In genomic region chr12:132503611-132504204, GRCh38 we compare ENCODE assay signal across 18 cellular contexts. TPM values are rescaled to one million over a fixed set of nuclear protein-coding genes. Genes with fewer than 3 reads are reported as not detected.
DNase-seq lines count a peak whose midpoint lies in the region; ATAC-seq and TF ChIP-seq lines count a peak whose summit lies in the region.
"Had no signal": no experiment of that assay in that cellular context is flagged by ENCODE, and none has a peak within 500 bp of the region (broad histone marks: within the 10 kb centered on the region; RNA-seq: fewer than 3 reads in every experiment).

No MANE protein-coding gene starts in this region.

- CTCF ChIA-PET in activated CD4-positive, alpha-beta T cell treated with anti-CD3 and anti-CD28 coated beads, Interleukin-2, amount 10 ng/mL, durations not matched to agents 7 days and 5 days (lab: Charles Lee): interaction anchor here (0.7 to 1.2 kb wide), 3 partner anchors 11 to 88 kb away, joined by 3 read pairs; no protein-coding TSS in a partner anchor
- CTCF ChIA-PET in activated CD4-positive, alpha-beta memory T cell treated with anti-CD3 and anti-CD28 coated beads for 36 hours (lab: Charles Lee): no interaction called here

- H3K27me3 Mint-ChIP-seq in activated CD4-positive, alpha-beta T cell treated with anti-CD3 and anti-CD28 coated beads, Interleukin-2, amount 10 ng/mL, durations not matched to agents 7 days and 5 days: no peaks in the 10 kb centered on the region
- H3K27me3 Mint-ChIP-seq in IgD-negative memory B cell: no peaks in the 10 kb centered on the region
- H3K27me3 Mint-ChIP-seq in activated CD4-positive, alpha-beta memory T cell treated with anti-CD3 and anti-CD28 coated beads for 36 hours: no peaks in the 10 kb centered on the region
- H3K27me3 Mint-ChIP-seq: activated B cell treated with CpG ODN at 0.5 μM for 24 hours, type B pancreatic cell had no signal

- no peaks in the 10 kb centered on the region for H3K9me3 Mint-ChIP-seq in activated CD4-positive, alpha-beta T cell treated with anti-CD3 and anti-CD28 coated beads, Interleukin-2, amount 10 ng/mL, durations not matched to agents 7 days and 5 days
- no peaks in the 10 kb centered on the region for H3K9me3 Mint-ChIP-seq in IgD-negative memory B cell
- H3K9me3 Mint-ChIP-seq in activated CD4-positive, alpha-beta memory T cell treated with anti-CD3 and anti-CD28 coated beads for 36 hours: no peaks in the 10 kb centered on the region
- H3K9me3 Mint-ChIP-seq: activated B cell treated with CpG ODN at 0.5 μM for 24 hours, type B pancreatic cell had no signal

- in situ Hi-C loops in gastrocnemius medialis (cut with MboI; ENCODE audit: low sequenced_read_pairs in 4 of 4): no loop called here

- H3K4me1 ChIP-seq in gastrocnemius medialis: peaks cover 83 to 85% of the 10 kb centered on the region in 2 donors

- peak overlapping the region; percentile 4 for H3K27ac Mint-ChIP-seq in activated CD4-positive, alpha-beta T cell treated with anti-CD3 and anti-CD28 coated beads, Interleukin-2, amount 10 ng/mL, durations not matched to agents 7 days and 5 days
- H3K27ac Mint-ChIP-seq in IgD-negative memory B cell: peak overlapping the region in 2 of 3 donors; percentile 13 to 42
- H3K27ac Mint-ChIP-seq in activated CD4-positive, alpha-beta memory T cell treated with anti-CD3 and anti-CD28 coated beads for 36 hours: no peak overlapping the region
- H3K27ac Mint-ChIP-seq: activated B cell treated with CpG ODN at 0.5 μM for 24 hours, type B pancreatic cell had no signal

- no peak for DNase-seq in activated CD4-positive, alpha-beta T cell treated with anti-CD3 and anti-CD28 coated beads, Interleukin-2, amount 10 ng/mL, durations not matched to agents 7 days and 5 days
- DNase-seq in activated CD4-positive, alpha-beta T cell treated with anti-CD3 and anti-CD28 coated beads, Interleukin-2, amount 50 U/mL, for 4 hours: no peak
- DNase-seq in cerebellum (ENCODE audit: low spot score): peak; percentile 67
- DNase-seq in gastrocnemius medialis: peak; percentile 37 to 44
- DNase-seq in activated CD4-positive, alpha-beta memory T cell treated with anti-CD3 and anti-CD28 coated beads for 36 hours: no peak
- DNase-seq in kidney glomerular epithelial cell (lab: John Stamatoyannopoulos, UW): no peak
- DNase-seq: activated B cell treated with CpG ODN at 0.5 μM for 24 hours; activated effector memory CD4-positive, alpha-beta T cell treated with anti-CD3 and anti-CD28 coated beads, Interleukin-2, amount 50 U/mL, for 16 hours; effector CD4-positive, alpha-beta T cell; GDM1; GM23248; NCI-H1417 treated with DMSO at 0.1 percent for 48 hours; NCI-H345 had no signal

- H3K4me3 Mint-ChIP-seq in activated CD4-positive, alpha-beta T cell treated with anti-CD3 and anti-CD28 coated beads, Interleukin-2, amount 10 ng/mL, durations not matched to agents 7 days and 5 days: no peak overlapping the region
- H3K4me3 Mint-ChIP-seq in IgD-negative memory B cell: peak overlapping the region in 1 of 4 donors; percentile 74
- H3K4me3 Mint-ChIP-seq in activated CD4-positive, alpha-beta memory T cell treated with anti-CD3 and anti-CD28 coated beads for 36 hours: no peak overlapping the region
- H3K4me3 Mint-ChIP-seq: activated B cell treated with CpG ODN at 0.5 μM for 24 hours, type B pancreatic cell had no signal

- no peak overlapping the region for H3K4me3 ChIP-seq in gastrocnemius medialis
- H3K4me3 ChIP-seq: GM23248, pancreas, smooth muscle cell had no signal

- no peaks in the 10 kb centered on the region for H3K36me3 Mint-ChIP-seq in activated CD4-positive, alpha-beta T cell treated with anti-CD3 and anti-CD28 coated beads, Interleukin-2, amount 10 ng/mL, durations not matched to agents 7 days and 5 days (ENCODE audit: low read depth)
- H3K36me3 Mint-ChIP-seq in IgD-negative memory B cell: no peaks in the 10 kb centered on the region
- no peaks in the 10 kb centered on the region for H3K36me3 Mint-ChIP-seq in activated CD4-positive, alpha-beta memory T cell treated with anti-CD3 and anti-CD28 coated beads for 36 hours
- H3K36me3 Mint-ChIP-seq: type B pancreatic cell had no signal

- peaks cover 34% of the 10 kb centered on the region for H3K4me1 Mint-ChIP-seq in activated CD4-positive, alpha-beta T cell treated with anti-CD3 and anti-CD28 coated beads, Interleukin-2, amount 10 ng/mL, durations not matched to agents 7 days and 5 days
- peaks cover 12 to 30% (median 28%) of the 10 kb centered on the region in 3 donors for H3K4me1 Mint-ChIP-seq in IgD-negative memory B cell
- H3K4me1 Mint-ChIP-seq in activated CD4-positive, alpha-beta memory T cell treated with anti-CD3 and anti-CD28 coated beads for 36 hours (ENCODE audit: low read depth): peaks cover 54% of the 10 kb centered on the region

- intact Hi-C loops in gastrocnemius medialis (cut with DNase I; ENCODE audit: low total_unique reads): no loop called here
- intact Hi-C loops in activated CD4-positive, alpha-beta memory T cell treated with anti-CD3 and anti-CD28 coated beads for 36 hours (cut with micrococcal nuclease): no loop called here

- H3K9me3 ChIP-seq in gastrocnemius medialis: no peaks in the 10 kb centered on the region
- H3K9me3 ChIP-seq: pancreas had no signal

- TF ChIP-seq POLR2A in gastrocnemius medialis (IDR thresholded peaks at IDR 0.05): no peak

- H3K36me3 ChIP-seq in gastrocnemius medialis: peaks cover 0 to 7% of the 10 kb centered on the region in 2 donors

- no peak for TF ChIP-seq CTCF in gastrocnemius medialis (IDR thresholded peaks at IDR 0.05 in 4 of 5, conservative IDR thresholded peaks at IDR 0.05 in 1 of 5)

- POLR2A ChIA-PET in activated CD4-positive, alpha-beta T cell treated with anti-CD3 and anti-CD28 coated beads, Interleukin-2, amount 10 ng/mL, durations not matched to agents 7 days and 5 days (lab: Charles Lee): no interaction called here
- POLR2A ChIA-PET in activated CD4-positive, alpha-beta memory T cell treated with anti-CD3 and anti-CD28 coated beads for 36 hours (lab: Charles Lee): no interaction called here

- H3K27ac ChIP-seq in gastrocnemius medialis: peak overlapping the region in 3 of 4 donors; percentile 42 to 87 (median 52)
- H3K27ac ChIP-seq: GM23248 had no signal

- H3K27me3 ChIP-seq in gastrocnemius medialis: no peaks in the 10 kb centered on the region
- H3K27me3 ChIP-seq: pancreas had no signal

- ATAC-seq in gastrocnemius medialis (peak; percentile 25 to 65), GM19397 (IDR thresholded peaks at IDR 0.05; ENCODE audit: unreplicated experiment) (no peak)

RNA-seq across cellular contexts. Expression of gene FBRSL1, which starts 13.8 kb away (rescaled TPM):
- total RNA-seq in activated CD4-positive, alpha-beta T cell treated with anti-CD3 and anti-CD28 coated beads, Interleukin-2, amount 10 ng/mL, durations not matched to agents 7 days and 5 days: 10 to 100 TPM; 49.8 to 51.1 TPM
- polyA plus RNA-seq in IgD-negative memory B cell: 6.8 TPM
- 10.5 TPM for total RNA-seq in cerebellum
- 10 to 100 TPM in 3 of 4 donors, 1 to 10 TPM in 1; 8.4 to 29.4 (median 22.8) TPM for total RNA-seq in gastrocnemius medialis
- 10 to 100 TPM; 38.8 to 41.7 TPM for total RNA-seq in activated CD4-positive, alpha-beta memory T cell treated with anti-CD3 and anti-CD28 coated beads for 36 hours

Comparison
In these comparisons a context has a peak if more than half of its experiments do, and no peak if none do; other contexts are left out.
1. DNase-seq: peak in cerebellum (single experiment) and gastrocnemius medialis (2 of 2); none in activated CD4-positive, alpha-beta T cell treated with anti-CD3 and anti-CD28 coated beads, Interleukin-2, amount 10 ng/mL, durations not matched to agents 7 days and 5 days (single experiment), activated CD4-positive, alpha-beta T cell treated with anti-CD3 and anti-CD28 coated beads, Interleukin-2, amount 50 U/mL, for 4 hours (0 of 2), activated CD4-positive, alpha-beta memory T cell treated with anti-CD3 and anti-CD28 coated beads for 36 hours (single experiment) and kidney glomerular epithelial cell (single experiment).